8 cellular contexts compared by ENCODE assay signal in genomic region chrX:120452131-120452530, GRCh38. TPM values are rescaled to one million over a fixed set of nuclear protein-coding genes. Genes with fewer than 3 reads are reported as not detected.
DNase-seq lines count a peak whose midpoint lies in the region; ATAC-seq and TF ChIP-seq lines count a peak whose summit lies in the region.

No MANE protein-coding gene starts in this region.

- H3K27me3 ChIP-seq in BJ (ENCODE audit: control insufficient read depth, insufficient read depth, low read length), result no peaks in the 10 kb centered on the region

- ATAC-seq in GM21786 (IDR thresholded peaks at IDR 0.05; ENCODE audit: unreplicated experiment) (peak; percentile 46), HG02588 (IDR thresholded peaks at IDR 0.05; ENCODE audit: unreplicated experiment) (no peak), HG02885 (IDR thresholded peaks at IDR 0.05; ENCODE audit: poor library complexity, unreplicated experiment) (no peak), HG03095 (IDR thresholded peaks at IDR 0.05; ENCODE audit: unreplicated experiment) (no peak)

- H3K4me3 ChIP-seq in BJ (ENCODE audit: low read depth, low read length), result no peak overlapping the region

- H3K36me3 ChIP-seq in BJ (ENCODE audit: control insufficient read depth, insufficient read depth, low read length), result no peaks in the 10 kb centered on the region

- CTCF ChIA-PET in BJ (lab: Yijun Ruan, JAX), result interaction anchor here (0.6 to 1.7 kb wide), 3 partner anchors 13 to 76 kb away, joined by 3 to 4 read pairs (median 4); no protein-coding TSS in a partner anchor

- intact Hi-C loops in head of caudate nucleus (cut with DNase I), result loop anchor here (5.0 kb wide), 1 partner anchor 200 kb away; the partner anchor contains the start of gene ZBTB33

- TF ChIP-seq CTCF in BJ (IDR thresholded peaks at IDR 0.05; ENCODE audit: insufficient read depth, low read depth, low read length), result peak; percentile 56; the same call in 1 of the 2 replicates

- no peak for DNase-seq in BJ (ENCODE audit: low read depth)
- DNase-seq in SK-N-DZ (ENCODE audit: low spot score), result peak; percentile 41
- DNase-seq in head of caudate nucleus, result peak in 26 of 42 donors; percentile 8 to 68 (median 38)
- no peak for DNase-seq in mesenteric fat pad (ENCODE audit: low spot score)

- POLR2A ChIA-PET in BJ (lab: Charles Lee), result no interaction called here

RNA-seq across cellular contexts. Expression of gene LAMP2, which starts 17.0 kb away (rescaled TPM):
- 70.7 and 121 TPM in 2 replicates for polyA plus RNA-seq in BJ (2011; rRNA removed)
- polyA minus RNA-seq in BJ (2011; rRNA and poly(A)+ RNA removed), result 31.1 and 42.5 TPM in 2 replicates
- 25.3 and 27.6 TPM in 2 replicates for polyA plus RNA-seq in SK-N-DZ (2014; cell fraction: cytosol; rRNA removed)
- polyA plus RNA-seq in SK-N-DZ (2014; cell fraction: nucleus; rRNA removed), result 10.5 and 12.2 TPM in 2 replicates
- 107 TPM for total RNA-seq in mesenteric fat pad

Comparison
In these comparisons a context has a peak if more than half of its experiments do, and no peak if none do; other contexts are left out.
1. DNase-seq: peak in SK-N-DZ (single experiment) and head of caudate nucleus (26 of 42); none in BJ (single experiment) and mesenteric fat pad (single experiment).